ENCODE assay signal across 23 cellular contexts in the genomic region with DNA sequence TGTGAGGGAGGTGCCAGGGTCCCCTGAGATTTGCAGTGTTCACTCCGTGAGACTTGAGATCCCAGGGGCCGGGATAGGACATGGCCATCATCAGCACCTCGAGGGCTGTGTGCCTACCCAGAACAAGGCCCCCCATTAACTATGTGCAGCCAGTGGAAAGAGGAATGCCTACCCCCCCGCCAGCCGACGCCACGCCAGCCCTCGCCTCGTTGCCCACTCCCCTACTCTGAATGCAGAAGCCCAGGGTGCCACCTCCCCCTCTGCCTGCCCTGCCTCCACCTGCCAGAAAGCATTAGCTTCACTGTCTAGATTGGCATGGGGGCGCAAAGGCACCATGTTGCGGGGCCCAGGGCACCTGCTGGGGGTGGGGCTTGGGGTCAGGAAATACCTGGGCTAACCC. TPM values are rescaled to one million over a fixed set of nuclear protein-coding genes. Genes with fewer than 3 reads are reported as not detected.
A peak's percentile ranks its signal among the peaks of the same experiment; 100 is the strongest.
DNase-seq lines count a peak whose midpoint lies in the region; ATAC-seq, FAIRE-seq and TF ChIP-seq lines count a peak whose summit lies in the region.
"Had no signal": no experiment of that assay in that cellular context is flagged by ENCODE, and none has a peak within 500 bp of the region (broad histone marks: within the 10 kb centered on the region; RNA-seq: fewer than 3 reads in every experiment).

No MANE protein-coding gene starts in this region.

- intact Hi-C loops in CD4-positive, alpha-beta T cell (cut with DNase I, micrococcal nuclease): no loop called here

- H3K27me3 Mint-ChIP-seq in CD4-positive, alpha-beta T cell: peaks cover 33% of the 10 kb centered on the region

- peak; percentile 37 for DNase-seq in NCI-H2171 (lab: John Stamatoyannopoulos, UW)
- no peak for DNase-seq in coronary artery (ENCODE audit: low spot score)
- DNase-seq in stimulated activated effector memory CD8-positive, alpha-beta T cell treated with anti-CD3 and anti-CD28 coated beads, Interleukin-12 subunit alpha, Interleukin-12 subunit beta, amount 100 ng/mL, for 72 hours (ENCODE audit: low spot score in 2 of 2): no peak
- no peak for DNase-seq in CD4-positive, alpha-beta T cell
- DNase-seq in H54 (ENCODE audit: insufficient read length, low spot score): no peak
- DNase-seq in AML-193 (lab: John Stamatoyannopoulos, UW): no peak
- DNase-seq: Calu3; CD4-positive, alpha-beta memory T cell; COR-L47; DMS53; DMS79 treated with DMSO at 0.1 percent for 48 hours; GM23248; H9 had no signal

- no peaks in the 10 kb centered on the region for H3K9me3 ChIP-seq in CD4-positive, alpha-beta T cell (ENCODE audit: control insufficient read depth, low read length)

- H3K27me3 ChIP-seq in CD4-positive, alpha-beta T cell (ENCODE audit: control insufficient read depth, insufficient read depth, low read length): peaks cover 18% of the 10 kb centered on the region

- H3K4me3 Mint-ChIP-seq in stimulated activated effector memory CD8-positive, alpha-beta T cell treated with anti-CD3 and anti-CD28 coated beads, Interleukin-12 subunit alpha, Interleukin-12 subunit beta, amount 100 ng/mL, for 72 hours: no peak overlapping the region
- H3K4me3 Mint-ChIP-seq in CD4-positive, alpha-beta T cell: no peak overlapping the region
- H3K4me3 Mint-ChIP-seq: B cell; CD14-positive monocyte; CD4-positive, alpha-beta memory T cell; H9 had no signal

- H3K27ac ChIP-seq in coronary artery: peak overlapping the region; percentile 28 to 82
- H3K27ac ChIP-seq in CD4-positive, alpha-beta T cell (ENCODE audit: low read depth, low read length): no peak overlapping the region
- H3K27ac ChIP-seq: BLaER1 treated with 17β-estradiol and CSF1 and Interleukin-3, amounts not matched to agents 10 nM and 100 nM; GM23248 had no signal

- no peak for ATAC-seq in stimulated activated effector memory CD8-positive, alpha-beta T cell treated with anti-CD3 and anti-CD28 coated beads, Interleukin-12 subunit alpha, Interleukin-12 subunit beta, amount 100 ng/mL, for 72 hours
- ATAC-seq in CD4-positive, alpha-beta T cell (ENCODE audit: poor library complexity): no peak
- ATAC-seq in GM21723 (IDR thresholded peaks at IDR 0.05; ENCODE audit: unreplicated experiment): no peak
- ATAC-seq: HCT116 had no signal

- H3K36me3 Mint-ChIP-seq in stimulated activated effector memory CD8-positive, alpha-beta T cell treated with anti-CD3 and anti-CD28 coated beads, Interleukin-12 subunit alpha, Interleukin-12 subunit beta, amount 100 ng/mL, for 72 hours: no peaks in the 10 kb centered on the region
- H3K36me3 Mint-ChIP-seq in CD4-positive, alpha-beta T cell (ENCODE audit: low read depth): no peaks in the 10 kb centered on the region
- H3K36me3 Mint-ChIP-seq: CD14-positive monocyte; CD4-positive, alpha-beta memory T cell had no signal

- H3K4me3 ChIP-seq in coronary artery: no peak overlapping the region
- H3K4me3 ChIP-seq: BLaER1 treated with 17β-estradiol and CSF1 and Interleukin-3, amounts not matched to agents 10 nM and 100 nM; GM23248 had no signal

- no peak for TF ChIP-seq CTCF in coronary artery (IDR thresholded peaks at IDR 0.05)
- TF ChIP-seq CTCF in CD4-positive, alpha-beta T cell (IDR thresholded peaks at IDR 0.05): no peak

- CTCF ChIA-PET in CD4-positive, alpha-beta T cell (lab: Charles Lee): no interaction called here

- no peak for TF ChIP-seq POLR2A in H54 (IDR thresholded peaks at IDR 0.05; ENCODE audit: low read depth, low read length)

- H3K9me3 Mint-ChIP-seq in stimulated activated effector memory CD8-positive, alpha-beta T cell treated with anti-CD3 and anti-CD28 coated beads, Interleukin-12 subunit alpha, Interleukin-12 subunit beta, amount 100 ng/mL, for 72 hours: no peaks in the 10 kb centered on the region
- no peaks in the 10 kb centered on the region for H3K9me3 Mint-ChIP-seq in CD4-positive, alpha-beta T cell
- H3K9me3 Mint-ChIP-seq: CD4-positive, alpha-beta memory T cell; H9 had no signal

- POLR2A ChIA-PET in CD4-positive, alpha-beta T cell (lab: Charles Lee): no interaction called here

- H3K4me1 Mint-ChIP-seq in stimulated activated effector memory CD8-positive, alpha-beta T cell treated with anti-CD3 and anti-CD28 coated beads, Interleukin-12 subunit alpha, Interleukin-12 subunit beta, amount 100 ng/mL, for 72 hours: peaks cover 9% of the 10 kb centered on the region
- H3K4me1 Mint-ChIP-seq in CD4-positive, alpha-beta T cell (ENCODE audit: low read depth): no peaks in the 10 kb centered on the region
- H3K4me1 Mint-ChIP-seq: CD14-positive monocyte had no signal

- FAIRE-seq in H54 (lab: Jason Lieb, UNC): no peak
- FAIRE-seq: GM12892, H1 had no signal

- peak overlapping the region; percentile 55 for H3K27ac Mint-ChIP-seq in stimulated activated effector memory CD8-positive, alpha-beta T cell treated with anti-CD3 and anti-CD28 coated beads, Interleukin-12 subunit alpha, Interleukin-12 subunit beta, amount 100 ng/mL, for 72 hours
- H3K27ac Mint-ChIP-seq in CD4-positive, alpha-beta T cell: no peak overlapping the region
- H3K27ac Mint-ChIP-seq: B cell; CD14-positive monocyte; CD4-positive, alpha-beta memory T cell; H9 had no signal

RNA-seq across cellular contexts. Expression of a gene that starts 14.9 kb away (rescaled TPM):
- total RNA-seq in CD4-positive, alpha-beta T cell: under 1 TPM; 0.19 to 0.45 TPM
- total RNA-seq: A172, A673, B cell, Calu3, G401, GM23248 had no signal

RNA-seq across cellular contexts. Expression of a gene that starts 48.1 kb away (rescaled TPM):
- 100 to 1,000 TPM; 144 to 145 TPM for total RNA-seq in CD4-positive, alpha-beta T cell
- total RNA-seq: A172, Calu3, G401, GM23248, H1 had no signal
